ENCODE assay signal across 8 cellular contexts in the genomic region with DNA sequence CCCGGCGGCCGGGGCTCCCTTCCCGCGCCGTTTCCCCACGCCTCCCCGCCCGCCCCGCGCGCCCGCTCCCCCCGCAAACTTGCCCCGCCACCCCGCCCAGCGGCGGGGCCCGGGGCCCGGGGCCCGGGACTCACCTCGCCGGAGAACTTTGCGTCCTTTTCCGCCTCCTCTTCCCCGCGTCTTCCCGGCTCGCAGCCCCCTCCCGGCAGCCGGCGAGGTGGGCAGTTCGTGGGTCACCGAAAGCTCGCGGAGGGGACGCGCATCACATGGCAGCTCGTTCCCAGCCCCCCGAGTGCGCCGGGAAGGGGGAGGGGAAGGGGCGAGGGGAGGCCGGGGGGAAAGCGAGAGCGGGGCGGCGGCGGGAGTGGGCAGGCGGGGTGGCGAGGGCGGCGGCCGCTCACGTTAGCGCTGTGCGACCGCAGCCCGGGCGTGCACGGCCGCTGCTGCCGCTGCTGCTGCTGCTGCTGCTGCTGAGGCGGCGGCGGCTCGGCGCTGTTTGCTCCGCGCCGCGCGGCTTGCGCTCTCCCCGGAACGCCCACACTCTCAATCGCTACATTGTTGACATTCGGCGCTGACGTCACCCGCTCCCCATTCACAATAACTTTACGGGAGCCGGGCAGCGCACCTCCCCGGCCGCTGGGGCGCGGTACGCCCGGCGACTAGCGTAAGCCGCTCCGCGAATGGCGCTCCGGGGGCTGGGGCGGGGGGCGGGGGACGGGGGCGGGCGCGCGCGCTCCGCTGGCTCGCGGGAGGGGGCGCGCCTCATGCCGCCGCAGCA. TPM values are rescaled to one million over a fixed set of nuclear protein-coding genes. Genes with fewer than 3 reads are reported as not detected.
DNase-seq lines count a peak whose midpoint lies in the region; ATAC-seq and TF ChIP-seq lines count a peak whose summit lies in the region.

A gene (minus strand): TSS at position 498 of the 778 bp plus-strand sequence. CDS start 287,999 bp downstream, outside the sequence.

- intact Hi-C loops in adrenal gland (cut with DNase I): loop anchor here (5.0 to 10.0 kb wide), 5 partner anchors 88 to 324 kb away; no protein-coding TSS in a partner anchor
- intact Hi-C loops in upper lobe of right lung (cut with DNase I): no loop called here

- 0 to 1% (median 0%) methylated on average over 2 to 112 of the region's 112 CpGs for WGBS in adrenal gland, 4 donors

- no peaks in the 10 kb centered on the region for H3K36me3 Mint-ChIP-seq in progenitor cell of endocrine pancreas (ENCODE audit: insufficient read depth)

- peak; percentile 77 for DNase-seq in GM03348 (ENCODE audit: low spot score)
- DNase-seq in NCI-H1092 treated with DMSO at 0.1 percent for 48 hours (lab: John Stamatoyannopoulos, UW): peak; percentile 77
- peak; percentile 79 to 92 (median 90) for DNase-seq in T-helper 1 cell
- DNase-seq in adrenal gland: peak; percentile 79 to 92 (median 90)
- peak; percentile 93 for DNase-seq in right atrium auricular region (ENCODE audit: low spot score)
- DNase-seq in progenitor cell of endocrine pancreas (ENCODE audit: low spot score, unreplicated experiment): peak; percentile 86
- peak; percentile 93 for DNase-seq in upper lobe of right lung

- ATAC-seq in HG02588 (IDR thresholded peaks at IDR 0.05; ENCODE audit: unreplicated experiment) (peak; percentile 62), upper lobe of right lung (peak; percentile 90)

- H3K27me3 Mint-ChIP-seq in progenitor cell of endocrine pancreas: peaks cover 51% of the 10 kb centered on the region

- peaks cover 14% of the 10 kb centered on the region for H3K4me1 Mint-ChIP-seq in progenitor cell of endocrine pancreas (ENCODE audit: low read depth)

- H3K4me1 ChIP-seq in adrenal gland (replicated peaks in 1 of 2) (peaks cover 12 to 17% of the 10 kb centered on the region in 2 donors), right atrium auricular region (peaks cover 0 to 23% of the 10 kb centered on the region in 2 donors), upper lobe of right lung (peaks cover 9% of the 10 kb centered on the region)

- H3K9me3 ChIP-seq in adrenal gland (replicated peaks in 1 of 3) (no peaks in the 10 kb centered on the region), right atrium auricular region (no peaks in the 10 kb centered on the region), upper lobe of right lung (no peaks in the 10 kb centered on the region)

- H3K27ac ChIP-seq in adrenal gland: peak within 1 kb of the TSS in 3 of 5 donors; percentile 41 to 68 (median 62)
- peak within 1 kb of the TSS; percentile 87 to 91 for H3K27ac ChIP-seq in right atrium auricular region
- peak within 1 kb of the TSS; percentile 65 for H3K27ac ChIP-seq in upper lobe of right lung

- H3K27ac Mint-ChIP-seq in progenitor cell of endocrine pancreas: peak within 1 kb of the TSS; percentile 88

- peak in 1 of 2 donors; percentile 55 for TF ChIP-seq POLR2A in adrenal gland (IDR thresholded peaks at IDR 0.05)

- H3K36me3 ChIP-seq in adrenal gland (replicated peaks in 1 of 2) (no peaks in the 10 kb centered on the region), right atrium auricular region (no peaks in the 10 kb centered on the region), upper lobe of right lung (no peaks in the 10 kb centered on the region)

- H3K4me3 ChIP-seq in adrenal gland (peak within 1 kb of the TSS; percentile 40 to 89 (median 68)), right atrium auricular region (peak within 1 kb of the TSS; percentile 74 to 81), upper lobe of right lung (peak within 1 kb of the TSS; percentile 65)

- H3K27me3 ChIP-seq in adrenal gland: peaks cover 5% of the 10 kb centered on the region
- H3K27me3 ChIP-seq in right atrium auricular region: no peaks in the 10 kb centered on the region
- peaks cover 3% of the 10 kb centered on the region for H3K27me3 ChIP-seq in upper lobe of right lung

- peak within 1 kb of the TSS; percentile 80 for H3K4me3 Mint-ChIP-seq in progenitor cell of endocrine pancreas (ENCODE audit: low read depth)

- TF ChIP-seq CTCF in adrenal gland (IDR thresholded peaks at IDR 0.05) (peak in 1 of 6 experiments; percentile 8), right atrium auricular region (IDR thresholded peaks at IDR 0.05) (peak; percentile 21 to 28), progenitor cell of endocrine pancreas (IDR thresholded peaks at IDR 0.05; ENCODE audit: unreplicated experiment) (peak; percentile 17), upper lobe of right lung (IDR thresholded peaks at IDR 0.05) (peak; percentile 12)

- no peaks in the 10 kb centered on the region for H3K9me3 Mint-ChIP-seq in progenitor cell of endocrine pancreas (ENCODE audit: low read depth)

RNA-seq across cellular contexts. Expression of the gene that starts here (rescaled TPM):
- 1 to 10 TPM in 5 of 8 donors, under 1 TPM in 3; 0.17 to 2.9 (median 1.3) TPM for total RNA-seq in adrenal gland
- under 1 TPM; 0.08 to 0.13 (median 0.09) TPM for polyA plus RNA-seq in adrenal gland
- 1 to 10 TPM in 1 of 2 donors, under 1 TPM in 1; 0.82 to 2.2 TPM for total RNA-seq in right atrium auricular region
- 11.2 and 12.3 TPM in 2 replicates for total RNA-seq in progenitor cell of endocrine pancreas
- total RNA-seq in upper lobe of right lung: 4.9 TPM

Comparison
In these comparisons a context has a peak if more than half of its experiments do, and no peak if none do; other contexts are left out.
1. Peak in every context shown above with its lines: DNase-seq, ATAC-seq, H3K4me3 ChIP-seq and H3K27ac ChIP-seq.